Comparison of ENCODE assay signal across 20 cellular contexts in the genomic region with DNA sequence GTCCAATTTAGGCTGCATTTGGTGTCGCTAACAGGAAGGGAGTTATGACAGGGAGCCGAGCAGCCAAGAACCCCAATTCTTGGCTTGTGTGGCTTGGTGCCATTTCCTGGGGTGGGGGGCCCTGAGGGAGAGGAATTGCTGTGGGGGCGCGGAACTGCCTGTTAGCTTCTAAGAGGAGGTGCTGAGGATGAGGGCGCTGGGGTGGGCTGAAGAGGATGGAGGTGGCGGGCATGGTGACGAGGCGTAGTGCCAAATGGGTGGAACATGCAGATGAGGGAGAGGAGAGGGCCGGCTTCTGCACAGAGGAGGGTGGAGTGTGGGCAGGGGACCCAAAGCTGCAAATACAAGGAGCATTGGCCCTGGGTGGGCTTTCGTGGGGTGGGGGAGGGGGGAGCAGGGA.
"Had no signal": no experiment of that assay in that cellular context is flagged by ENCODE, and none has a peak within 500 bp of the region (broad histone marks: within the 10 kb centered on the region; RNA-seq: fewer than 3 reads in every experiment).

No MANE protein-coding gene starts in this region.

- H3K4me3 Mint-ChIP-seq: activated naive CD4-positive, alpha-beta T cell treated with anti-CD3 and anti-CD28 coated beads for 36 hours; activated T-helper 1 cell treated with anti-CD3 and anti-CD28 coated beads, Interleukin-12 subunit alpha, Interleukin-12 subunit beta, Interleukin-2, Interleukin-4 antibody, amounts not matched to agents 30 ng/mL and 10 ng/mL and 1 ng/mL, durations not matched to agents 14 hours and 24 hours and 36 hours; natural killer cell; stimulated activated naive B cell treated with anti-CD40 and anti-IgM and Interleukin-4, amounts not matched to agents 10 μg/mL and 1 μg/mL and 100 μg/mL, for 72 hours; T-helper 2 cell treated with Interferon-gamma antibody and Interleukin-4, amounts not matched to agents 5 μg/mL and 100 μg/mL, for 36 hours had no signal

- H3K9me3 ChIP-seq: body of pancreas, left lung, ovary, tibial nerve had no signal

- H3K27me3 ChIP-seq: body of pancreas, dorsolateral prefrontal cortex, foreskin keratinocyte, left lung, ovary, tibial nerve had no signal

- DNase-seq: activated CD4-positive, alpha-beta T cell treated with anti-CD3 and anti-CD28 coated beads, Interleukin-2, amount 50 U/mL, for 4 hours; activated CD4-positive, CD25-positive, alpha-beta regulatory T cell treated with anti-CD3 and anti-CD28 coated beads, Interleukin-2, amount 50 U/mL, for 72 hours; activated CD8-positive, alpha-beta memory T cell treated with anti-CD3 and anti-CD28 coated beads, Interleukin-2, amount 50 U/mL, for 4 hours; activated naive CD4-positive, alpha-beta T cell treated with anti-CD3 and anti-CD28 coated beads for 36 hours; body of pancreas; cerebellar nuclear complex; dorsolateral prefrontal cortex; foreskin keratinocyte; head of caudate nucleus; islet precursor cell; left lung; natural killer cell; SHP77; small intestine; stimulated activated naive B cell treated with anti-CD40 and anti-IgM and Interleukin-4, amounts not matched to agents 10 μg/mL and 1 μg/mL and 100 μg/mL, for 72 hours had no signal

- H3K27ac Mint-ChIP-seq: activated naive CD4-positive, alpha-beta T cell treated with anti-CD3 and anti-CD28 coated beads for 36 hours; stimulated activated naive B cell treated with anti-CD40 and anti-IgM and Interleukin-4, amounts not matched to agents 10 μg/mL and 1 μg/mL and 100 μg/mL, for 72 hours had no signal

- H3K4me1 ChIP-seq: foreskin keratinocyte had no signal

- H3K9me3 Mint-ChIP-seq: activated naive CD4-positive, alpha-beta T cell treated with anti-CD3 and anti-CD28 coated beads for 36 hours; activated T-helper 1 cell treated with anti-CD3 and anti-CD28 coated beads, Interleukin-12 subunit alpha, Interleukin-12 subunit beta, Interleukin-2, Interleukin-4 antibody, amounts not matched to agents 30 ng/mL and 10 ng/mL and 1 ng/mL, durations not matched to agents 14 hours and 24 hours and 36 hours; memory B cell; natural killer cell; stimulated activated naive B cell treated with anti-CD40 and anti-IgM and Interleukin-4, amounts not matched to agents 10 μg/mL and 1 μg/mL and 100 μg/mL, for 72 hours; T-helper 2 cell treated with Interferon-gamma antibody and Interleukin-4, amounts not matched to agents 5 μg/mL and 100 μg/mL, for 36 hours had no signal

- H3K36me3 ChIP-seq: ovary had no signal

- H3K4me3 ChIP-seq: body of pancreas, dorsolateral prefrontal cortex, left lung, ovary, tibial nerve had no signal

- H3K36me3 Mint-ChIP-seq: natural killer cell had no signal

- H3K27ac ChIP-seq: body of pancreas, foreskin keratinocyte, left lung, ovary, tibial nerve had no signal

- FAIRE-seq: small intestine had no signal

- ATAC-seq: body of pancreas; foreskin keratinocyte; left lung; natural killer cell; stimulated activated naive B cell treated with anti-CD40 and anti-IgM and Interleukin-4, amounts not matched to agents 10 μg/mL and 1 μg/mL and 100 μg/mL, for 72 hours had no signal

- H3K27me3 Mint-ChIP-seq: memory B cell; stimulated activated naive B cell treated with anti-CD40 and anti-IgM and Interleukin-4, amounts not matched to agents 10 μg/mL and 1 μg/mL and 100 μg/mL, for 72 hours had no signal
